ENCODE assay signal across 8 cellular contexts in genomic region chr10:78028438-78029293, GRCh38. TPM values are rescaled to one million over a fixed set of nuclear protein-coding genes. Genes with fewer than 3 reads are reported as not detected.
DNase-seq lines count a peak whose midpoint lies in the region; ATAC-seq and TF ChIP-seq lines count a peak whose summit lies in the region.

No MANE protein-coding gene starts in this region.

- peaks cover 26% of the 10 kb centered on the region for H3K79me2 ChIP-seq in OCI-LY7 (ENCODE audit: insufficient read depth, low read depth, low read length)

- H3K4me2 ChIP-seq in OCI-LY7 (ENCODE audit: low read length): peak overlapping the region; percentile 98

- H2AFZ ChIP-seq in OCI-LY7 (ENCODE audit: low read length): peak overlapping the region; percentile 96; the same call in 1 of the 2 replicates

- no peaks in the 10 kb centered on the region for H3K9me2 ChIP-seq in OCI-LY7 (ENCODE audit: insufficient read depth, low read length)

- peak; percentile 3 for ATAC-seq in GM21423 (IDR thresholded peaks at IDR 0.05; ENCODE audit: unreplicated experiment)

- H3K9me3 ChIP-seq in OCI-LY7 (ENCODE audit: low read length): no peaks in the 10 kb centered on the region
- H3K9me3 ChIP-seq in liver (ENCODE audit: control insufficient read depth in 4 of 4, low read length in 3 of 4): no peaks in the 10 kb centered on the region
- H3K9me3 ChIP-seq in thyroid gland: no peaks in the 10 kb centered on the region

- peak overlapping the region; percentile 99 for H3K4me3 ChIP-seq in BJ (ENCODE audit: low read depth, low read length)
- peak overlapping the region; percentile 99 for H3K4me3 ChIP-seq in OCI-LY7 (ENCODE audit: low read depth, low read length, poor library complexity, severe bottlenecking)
- H3K4me3 ChIP-seq in liver (ENCODE audit: low read depth in 1 of 3, low read length in 3 of 3): peak overlapping the region; percentile 73 to 89 (median 74)
- peak overlapping the region; percentile 44 to 85 (median 62) for H3K4me3 ChIP-seq in thyroid gland (replicated peaks in 1 of 3)

- BruUV-seq in OCI-LY7 (replicated peaks; lab: Mats Ljungman, UMichigan): no TSS peak

- POLR2A ChIA-PET in BJ (lab: Charles Lee): no interaction called here
- POLR2A ChIA-PET in OCI-LY7 (lab: Charles Lee): interaction anchor here (0.8 to 2.0 kb wide), 2 partner anchors 15 to 17 kb away, joined by 3 to 4 read pairs; no protein-coding TSS in a partner anchor

- DNase-seq in BJ (ENCODE audit: low read depth) (no peak), OCI-LY7 (ENCODE audit: low spot score) (peak; percentile 15), thyroid gland (peak; percentile 34 to 37), UCSD-AML1 (lab: John Stamatoyannopoulos, UW; ENCODE audit: unreplicated experiment) (no peak), DMS79 treated with DMSO at 0.1 percent for 48 hours (lab: John Stamatoyannopoulos, UW) (no peak)
- DNase-seq in central memory CD4-positive, alpha-beta T cell: peak; percentile 9

- CTCF ChIA-PET in BJ (lab: Yijun Ruan, JAX): interaction anchor here (0.7 to 3.3 kb wide), 3 partner anchors 9 to 182 kb away, joined by 3 to 14 read pairs (median 5); no protein-coding TSS in a partner anchor
- CTCF ChIA-PET in OCI-LY7 (lab: Charles Lee; ENCODE audit: unreplicated experiment): no interaction called here

- peak overlapping the region; percentile 16 to 76 for H3K9ac ChIP-seq in liver (ENCODE audit: low read depth in 1 of 2, low read length in 2 of 2)

- TF ChIP-seq POLR2A in thyroid gland (IDR thresholded peaks at IDR 0.05): no peak

- intact Hi-C loops in OCI-LY7 (cut with micrococcal nuclease; ENCODE audit: unreplicated experiment) (loop anchor here (10.0 kb wide), 1 partner anchor 184 kb away; no protein-coding TSS in a partner anchor), thyroid gland (cut with DNase I) (no loop called here)

- TF ChIP-seq CTCF in BJ (IDR thresholded peaks at IDR 0.05; ENCODE audit: insufficient read depth, low read depth, low read length) (no peak), OCI-LY7 (conservative IDR thresholded peaks at IDR 0.05; ENCODE audit: low read length) (peak; percentile 37; the same call in 1 of the 2 replicates), liver (IDR thresholded peaks at IDR 0.05; ENCODE audit: low read depth, low read length, missing input control) (no peak), thyroid gland (IDR thresholded peaks at IDR 0.05) (no peak)

- H3K27me3 ChIP-seq in BJ (ENCODE audit: control insufficient read depth, insufficient read depth, low read length): no peaks in the 10 kb centered on the region
- no peaks in the 10 kb centered on the region for H3K27me3 ChIP-seq in liver (ENCODE audit: control insufficient read depth in 4 of 4, insufficient read depth in 4 of 4, low read length in 3 of 4)
- no peaks in the 10 kb centered on the region for H3K27me3 ChIP-seq in thyroid gland

- H4K20me1 ChIP-seq in OCI-LY7 (ENCODE audit: insufficient read depth, low read length): peaks cover 9% of the 10 kb centered on the region

- no peak for TF ChIP-seq RAD21 in liver (IDR thresholded peaks at IDR 0.05)

- H3K4me1 ChIP-seq in OCI-LY7 (ENCODE audit: insufficient read depth, low read length, poor library complexity, severe bottlenecking) (peaks cover 19% of the 10 kb centered on the region), liver (ENCODE audit: control insufficient read depth in 4 of 4, insufficient read depth in 4 of 4, low read length in 3 of 4) (peaks cover 6 to 21% (median 16%) of the 10 kb centered on the region in 4 donors), thyroid gland (peaks cover 15 to 20% of the 10 kb centered on the region in 2 donors)

- 36% methylated on average over 36 of the region's 36 CpGs for WGBS in liver
- WGBS in thyroid gland, 2 donors: 34 to 40% methylated on average over 35 of the region's 36 CpGs

- H3K36me3 ChIP-seq in BJ (ENCODE audit: control insufficient read depth, insufficient read depth, low read length) (peaks cover 5% of the 10 kb centered on the region), OCI-LY7 (ENCODE audit: insufficient read depth, low read length) (peaks cover 44% of the 10 kb centered on the region), liver (ENCODE audit: control insufficient read depth in 4 of 4, insufficient read depth in 3 of 4, low read depth in 1 of 4, low read length in 3 of 4) (peaks cover 7 to 29% (median 24%) of the 10 kb centered on the region in 4 donors), thyroid gland (peaks cover 22% of the 10 kb centered on the region in 2 donors)

- H3K27ac ChIP-seq in OCI-LY7 (ENCODE audit: low read depth, low read length, poor library complexity, severe bottlenecking) (peak overlapping the region; percentile 70), liver (ENCODE audit: low read depth in 1 of 2, low read length in 2 of 2) (peak overlapping the region; percentile 32 to 77), thyroid gland (peak overlapping the region in 2 of 3 donors; percentile 78 to 85)

TF ChIP-seq in liver, 16 proteins besides CTCF, POLR2A, EP300 and RAD21:
- TF ChIP-seq JUND (IDR thresholded peaks at IDR 0.05) (no peak), TAF1 (conservative IDR thresholded peaks at IDR 0.05) (peak; percentile 2), RXRA (IDR thresholded peaks at IDR 0.05) (no peak), ATF3 (IDR thresholded peaks at IDR 0.05) (no peak), REST (IDR thresholded peaks at IDR 0.05) (peak; percentile 97), HNF4A (conservative IDR thresholded peaks at IDR 0.05) (peak; percentile 51 to 56), MAX (IDR thresholded peaks at IDR 0.05) (no peak), YY1 (IDR thresholded peaks at IDR 0.05) (no peak), NR2F2 (IDR thresholded peaks at IDR 0.05) (no peak), HNF4G (IDR thresholded peaks at IDR 0.05) (no peak), SP1 (IDR thresholded peaks at IDR 0.05) (no peak), FOXA2 (IDR thresholded peaks at IDR 0.05) (no peak), EGR1 (IDR thresholded peaks at IDR 0.05; ENCODE audit: low read depth in 2 of 2) (no peak), FOXA1 (IDR thresholded peaks at IDR 0.05) (no peak), ZBTB33 (IDR thresholded peaks at IDR 0.05) (no peak), GABPA (IDR thresholded peaks at IDR 0.05 in 1 of 2, conservative IDR thresholded peaks at IDR 0.05 in 1 of 2) (no peak)

RNA-seq across cellular contexts. Expression of gene POLR3A, which starts 0.6 kb away (rescaled TPM):
- polyA plus RNA-seq in BJ (2011; rRNA removed) (12.1 and 12.7 TPM in 2 replicates), liver (1 to 10 TPM; 3.2 to 3.8 TPM)
- polyA minus RNA-seq in BJ (2011; rRNA and poly(A)+ RNA removed): 17.3 and 20.0 TPM in 2 replicates
- total RNA-seq in OCI-LY7 (2014; rRNA removed; shearing (Covaris generic)): 11.6 and 16.3 TPM in 2 replicates
- total RNA-seq in OCI-LY7 (2022) (18.1 and 21.5 TPM in 2 replicates), liver (1 to 10 TPM; 7.2 to 9.6 TPM), thyroid gland (10 to 100 TPM; 14.5 to 21.5 (median 16.6) TPM)

RNA-seq across cellular contexts. Expression of gene RPS24, which starts 5.0 kb away (rescaled TPM):
- 967 and 3,268 TPM in 2 replicates for polyA plus RNA-seq in BJ (2011; rRNA removed)
- 211 and 235 TPM in 2 replicates for polyA minus RNA-seq in BJ (2011; rRNA and poly(A)+ RNA removed)
- total RNA-seq in OCI-LY7 (2014; rRNA removed; shearing (Covaris generic)): 3,395 and 3,631 TPM in 2 replicates
- 2,059 and 2,387 TPM in 2 replicates for total RNA-seq in OCI-LY7 (2022)
- total RNA-seq in liver: 100 to 1,000 TPM; 690 to 934 TPM
- polyA plus RNA-seq in liver: 1,000 to 10,000 TPM in 1 of 2 donors, 100 to 1,000 TPM in 1; 314 to 1,104 TPM
- 1,000 to 10,000 TPM; 1,742 to 3,992 (median 2,045) TPM for total RNA-seq in thyroid gland

Comparison
In these comparisons a context has a peak if more than half of its experiments do, and no peak if none do; other contexts are left out.
1. DNase-seq: peak in OCI-LY7 (single experiment), central memory CD4-positive, alpha-beta T cell (single experiment) and thyroid gland (2 of 2); none in BJ (single experiment), UCSD-AML1 (single experiment) and DMS79 treated with DMSO at 0.1 percent for 48 hours (single experiment).
2. Peak in every context shown above with its lines, with median percentiles within 50 percentile points of each other: H3K4me3 ChIP-seq and H3K27ac ChIP-seq.